In the genomic region with DNA sequence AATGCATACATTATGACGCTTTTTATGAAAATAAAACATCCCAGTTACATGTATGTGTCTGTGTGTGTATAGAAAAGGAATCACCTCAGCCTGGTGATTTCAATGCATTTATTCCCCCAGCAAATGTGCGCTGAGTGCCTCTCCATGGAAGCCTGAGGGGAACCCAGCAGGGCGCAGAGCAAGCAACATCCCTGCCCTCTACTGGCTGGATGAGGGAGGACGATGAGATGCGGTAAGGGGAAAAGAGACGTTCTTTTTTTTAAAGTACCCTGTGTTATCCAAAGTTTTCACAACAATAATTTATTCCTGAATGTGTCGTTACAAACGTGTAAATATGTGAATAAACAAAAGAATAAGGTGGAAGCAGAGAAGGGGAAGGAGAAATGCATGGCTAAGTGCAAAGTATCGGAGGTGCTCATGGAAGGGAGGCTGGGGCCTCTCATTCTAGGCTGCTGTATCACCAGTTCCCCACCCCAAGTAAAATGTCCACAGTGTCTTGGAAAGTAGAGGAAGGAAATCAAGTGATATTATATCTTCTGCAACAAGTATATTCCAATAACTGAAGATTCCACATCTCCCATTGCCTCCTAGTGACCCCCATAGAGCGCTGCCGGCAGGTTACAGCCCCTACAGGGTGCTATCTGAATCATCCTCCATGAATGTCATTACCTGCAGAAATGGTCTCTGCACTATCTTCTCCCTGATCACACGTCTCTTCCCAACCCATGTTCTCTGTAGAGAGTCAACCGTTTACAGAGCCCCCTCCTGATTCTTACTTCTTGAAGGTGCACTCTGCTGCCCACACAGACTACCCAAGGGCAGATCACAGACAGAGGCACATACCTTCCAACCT, we compare ENCODE assay signal across 8 cellular contexts. TPM values are rescaled to one million over a fixed set of nuclear protein-coding genes. Genes with fewer than 3 reads are reported as not detected.
DNase-seq lines count a peak whose midpoint lies in the region; ATAC-seq and TF ChIP-seq lines count a peak whose summit lies in the region.

No MANE protein-coding gene starts in this region.

- 44 to 67% methylated on average over 8 to 13 of the region's 13 CpGs for WGBS in gastroesophageal sphincter (ENCODE audit: low coverage in 1 of 2), 2 donors
- WGBS in ovary, 3 donors, result 40 to 44% (median 43%) methylated on average over 13 of the region's 13 CpGs

- H3K4me3 ChIP-seq in AG04449 (ENCODE audit: low read depth, low read length) (no peak overlapping the region), gastroesophageal sphincter (no peak overlapping the region), gastrocnemius medialis (no peak overlapping the region), ovary (no peak overlapping the region)

- TF ChIP-seq EP300 in gastroesophageal sphincter (IDR thresholded peaks at IDR 0.05) (no peak), ovary (IDR thresholded peaks at IDR 0.05) (no peak)

- intact Hi-C loops in gastrocnemius medialis (cut with DNase I; ENCODE audit: low total_unique reads), result no loop called here
- intact Hi-C loops in ovary (cut with DNase I), result no loop called here

- CTCF ChIA-PET in AG04449 (lab: Yijun Ruan, JAX), result interaction anchor here (1.0 to 20.4 kb wide), 9 partner anchors 7 to 395 kb away, joined by 4 to 686 read pairs (median 45); a partner anchor contains a TSS

- ATAC-seq in HG03139 (IDR thresholded peaks at IDR 0.05; ENCODE audit: unreplicated experiment), result peak; percentile 61
- no peak for ATAC-seq in gastroesophageal sphincter
- peak in 1 of 2 donors; percentile 5 for ATAC-seq in gastrocnemius medialis
- ATAC-seq in HG03565 (IDR thresholded peaks at IDR 0.05; ENCODE audit: unreplicated experiment), result no peak

- POLR2A ChIA-PET in AG04449 (lab: Yijun Ruan, JAX), result no interaction called here

- H3K36me3 ChIP-seq in gastroesophageal sphincter (no peaks in the 10 kb centered on the region), gastrocnemius medialis (no peaks in the 10 kb centered on the region), ovary (no peaks in the 10 kb centered on the region)

- TF ChIP-seq POLR2A in gastroesophageal sphincter (IDR thresholded peaks at IDR 0.05) (no peak), gastrocnemius medialis (IDR thresholded peaks at IDR 0.05) (no peak), ovary (IDR thresholded peaks at IDR 0.05) (no peak)

- DNase-seq in AG04449 (ENCODE audit: low read depth, low spot score) (no peak), GM10266 (ENCODE audit: extremely low spot score) (no peak), SW480 (ENCODE audit: low spot score) (peak; percentile 49), gastrocnemius medialis (no peak), ovary (no peak)

- no peaks in the 10 kb centered on the region for H3K4me1 ChIP-seq in gastroesophageal sphincter
- peaks cover 0 to 2% of the 10 kb centered on the region in 2 donors for H3K4me1 ChIP-seq in gastrocnemius medialis
- H3K4me1 ChIP-seq in ovary (ENCODE audit: insufficient read depth), result no peaks in the 10 kb centered on the region

- TF ChIP-seq CTCF in AG04449 (IDR thresholded peaks at IDR 0.05; ENCODE audit: insufficient read depth, low read length, missing control alignments) (peak; percentile 86), GM10266 (IDR thresholded peaks at IDR 0.05; ENCODE audit: control insufficient read depth, insufficient read depth, low read depth, missing control alignments) (peak; percentile 56), gastroesophageal sphincter (IDR thresholded peaks at IDR 0.05) (peak in 3 of 4 experiments; percentile 11 to 60 (median 19)), gastrocnemius medialis (IDR thresholded peaks at IDR 0.05 in 4 of 5, conservative IDR thresholded peaks at IDR 0.05 in 1 of 5) (peak in 3 of 5 experiments; percentile 23 to 63 (median 46)), ovary (IDR thresholded peaks at IDR 0.05) (no peak)

- no peaks in the 10 kb centered on the region for H3K27me3 ChIP-seq in gastroesophageal sphincter
- no peaks in the 10 kb centered on the region for H3K27me3 ChIP-seq in gastrocnemius medialis
- no peaks in the 10 kb centered on the region for H3K27me3 ChIP-seq in ovary

- no peak overlapping the region for H3K27ac ChIP-seq in gastroesophageal sphincter
- no peak overlapping the region for H3K27ac ChIP-seq in gastrocnemius medialis
- H3K27ac ChIP-seq in ovary, result no peak overlapping the region

- H3K9me3 ChIP-seq in gastroesophageal sphincter (no peaks in the 10 kb centered on the region), gastrocnemius medialis (no peaks in the 10 kb centered on the region), ovary (no peaks in the 10 kb centered on the region)

- in situ Hi-C loops in gastrocnemius medialis (cut with MboI; ENCODE audit: low sequenced_read_pairs in 4 of 4), result loop anchor here in 2 of 4 donors (25.0 kb wide), 2 partner anchors 109 to 434 kb away; a partner anchor contains a TSS

RNA-seq across cellular contexts. Expression of a gene that starts 13.0 kb away (rescaled TPM):
- total RNA-seq in gastroesophageal sphincter, result 10 to 100 TPM; 14.8 to 50.7 (median 25.4) TPM
- 100 to 1,000 TPM in 1 of 4 donors, 10 to 100 TPM in 3; 37.5 to 155 (median 67.7) TPM for total RNA-seq in gastrocnemius medialis
- total RNA-seq in ovary, result 1 to 10 TPM; 1.7 to 9.3 (median 6.2) TPM
- 10 to 100 TPM in 1 of 2 donors, 1 to 10 TPM in 1; 1.9 to 26.4 TPM for polyA plus RNA-seq in ovary

Comparison
In these comparisons a context has a peak if more than half of its experiments do, and no peak if none do; other contexts are left out.
1. CTCF ChIP-seq: peak in AG04449 (single experiment), GM10266 (single experiment), gastroesophageal sphincter (3 of 4) and gastrocnemius medialis (3 of 5); none in ovary (0 of 3).